9 cellular contexts compared by ENCODE assay signal in the genomic region with DNA sequence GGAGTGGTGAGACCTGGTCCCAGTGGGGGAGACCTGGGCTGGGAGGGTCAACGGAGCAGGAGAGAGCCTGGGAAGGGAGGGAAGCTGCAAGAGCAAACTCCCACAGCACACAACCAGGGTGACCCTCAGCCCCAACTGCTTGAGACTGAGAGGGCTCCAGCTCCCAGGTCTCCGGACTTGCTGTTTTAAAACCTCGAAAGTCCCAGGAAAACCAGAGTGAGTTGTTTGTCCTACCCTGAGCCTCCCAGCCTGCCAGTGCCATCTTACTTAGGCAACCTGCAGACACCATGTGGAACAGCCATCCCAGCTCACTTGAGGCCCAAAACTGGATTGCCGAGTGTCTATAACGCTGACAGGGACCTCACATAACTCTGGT. TPM values are rescaled to one million over a fixed set of nuclear protein-coding genes. Genes with fewer than 3 reads are reported as not detected.
DNase-seq lines count a peak whose midpoint lies in the region; ATAC-seq and TF ChIP-seq lines count a peak whose summit lies in the region.
"Had no signal": no experiment of that assay in that cellular context is flagged by ENCODE, and none has a peak within 500 bp of the region (broad histone marks: within the 10 kb centered on the region; RNA-seq: fewer than 3 reads in every experiment).

No MANE protein-coding gene starts in this region.

- H3K4me3 ChIP-seq in muscle layer of colon (ENCODE audit: low read depth in 1 of 2, low read length in 2 of 2): no peak overlapping the region

- TF ChIP-seq CTCF in type B pancreatic cell (conservative IDR thresholded peaks at IDR 0.05): no peak

- H3K4me1 ChIP-seq in muscle layer of colon (ENCODE audit: insufficient read depth, low read length): peaks cover 36% of the 10 kb centered on the region

- H3K27me3 ChIP-seq in muscle layer of colon (ENCODE audit: control insufficient read depth in 1 of 2, insufficient read depth in 2 of 2, low read length in 2 of 2): peaks cover 0 to 14% of the 10 kb centered on the region in 2 donors

- H3K9me3 Mint-ChIP-seq in activated T-helper 2 cell treated with anti-CD3 and anti-CD28 coated beads, Interferon-gamma antibody, Interleukin-2, Interleukin-4, amounts not matched to agents 10 μg/mL and 5 μg/mL and 100 μg/mL, durations not matched to agents 14 hours and 24 hours and 36 hours: no peaks in the 10 kb centered on the region
- H3K9me3 Mint-ChIP-seq in stimulated activated memory B cell treated with anti-CD40 and anti-IgM and Interleukin-4, amounts not matched to agents 10 μg/mL and 1 μg/mL and 100 μg/mL, for 72 hours: no peaks in the 10 kb centered on the region
- H3K9me3 Mint-ChIP-seq in type B pancreatic cell: no peaks in the 10 kb centered on the region
- H3K9me3 Mint-ChIP-seq: naive thymus-derived CD8-positive, alpha-beta T cell had no signal

- H3K27ac ChIP-seq in muscle layer of colon (ENCODE audit: low read depth, low read length): peak overlapping the region; percentile 82

- peaks cover 5% of the 10 kb centered on the region for H3K4me1 Mint-ChIP-seq in activated T-helper 2 cell treated with anti-CD3 and anti-CD28 coated beads, Interferon-gamma antibody, Interleukin-2, Interleukin-4, amounts not matched to agents 10 μg/mL and 5 μg/mL and 100 μg/mL, durations not matched to agents 14 hours and 24 hours and 36 hours (ENCODE audit: low read depth)
- H3K4me1 Mint-ChIP-seq in stimulated activated memory B cell treated with anti-CD40 and anti-IgM and Interleukin-4, amounts not matched to agents 10 μg/mL and 1 μg/mL and 100 μg/mL, for 72 hours: peaks cover 12% of the 10 kb centered on the region
- H3K4me1 Mint-ChIP-seq in type B pancreatic cell (ENCODE audit: unreplicated experiment): peaks cover 15% of the 10 kb centered on the region

- H3K9ac ChIP-seq in muscle layer of colon (ENCODE audit: low read length): no peak overlapping the region

- no peaks in the 10 kb centered on the region for H3K9me3 ChIP-seq in muscle layer of colon (ENCODE audit: low read length)

- peaks cover 38% of the 10 kb centered on the region for H3K27me3 Mint-ChIP-seq in activated T-helper 2 cell treated with anti-CD3 and anti-CD28 coated beads, Interferon-gamma antibody, Interleukin-2, Interleukin-4, amounts not matched to agents 10 μg/mL and 5 μg/mL and 100 μg/mL, durations not matched to agents 14 hours and 24 hours and 36 hours (ENCODE audit: low read depth)
- peaks cover 69% of the 10 kb centered on the region for H3K27me3 Mint-ChIP-seq in stimulated activated memory B cell treated with anti-CD40 and anti-IgM and Interleukin-4, amounts not matched to agents 10 μg/mL and 1 μg/mL and 100 μg/mL, for 72 hours
- peaks cover 53% of the 10 kb centered on the region for H3K27me3 Mint-ChIP-seq in type B pancreatic cell

- H3K36me3 ChIP-seq in muscle layer of colon (ENCODE audit: insufficient read depth, low read length): no peaks in the 10 kb centered on the region

- H3K27ac Mint-ChIP-seq in activated T-helper 2 cell treated with anti-CD3 and anti-CD28 coated beads, Interferon-gamma antibody, Interleukin-2, Interleukin-4, amounts not matched to agents 10 μg/mL and 5 μg/mL and 100 μg/mL, durations not matched to agents 14 hours and 24 hours and 36 hours: peak overlapping the region; percentile 76
- H3K27ac Mint-ChIP-seq in stimulated activated memory B cell treated with anti-CD40 and anti-IgM and Interleukin-4, amounts not matched to agents 10 μg/mL and 1 μg/mL and 100 μg/mL, for 72 hours: no peak overlapping the region
- H3K27ac Mint-ChIP-seq in type B pancreatic cell: no peak overlapping the region

- intact Hi-C loops in activated T-helper 2 cell treated with anti-CD3 and anti-CD28 coated beads, Interferon-gamma antibody, Interleukin-2, Interleukin-4, amounts not matched to agents 10 μg/mL and 5 μg/mL and 100 μg/mL, durations not matched to agents 14 hours and 24 hours and 36 hours (cut with micrococcal nuclease): no loop called here

- ATAC-seq in stimulated activated memory B cell treated with anti-CD40 and anti-IgM and Interleukin-4, amounts not matched to agents 10 μg/mL and 1 μg/mL and 100 μg/mL, for 72 hours: no peak
- ATAC-seq in GM19328 (IDR thresholded peaks at IDR 0.05; ENCODE audit: unreplicated experiment): no peak

- H3K4me3 Mint-ChIP-seq in activated T-helper 2 cell treated with anti-CD3 and anti-CD28 coated beads, Interferon-gamma antibody, Interleukin-2, Interleukin-4, amounts not matched to agents 10 μg/mL and 5 μg/mL and 100 μg/mL, durations not matched to agents 14 hours and 24 hours and 36 hours (ENCODE audit: low read depth): no peak overlapping the region
- no peak overlapping the region for H3K4me3 Mint-ChIP-seq in stimulated activated memory B cell treated with anti-CD40 and anti-IgM and Interleukin-4, amounts not matched to agents 10 μg/mL and 1 μg/mL and 100 μg/mL, for 72 hours
- no peak overlapping the region for H3K4me3 Mint-ChIP-seq in type B pancreatic cell

- DNase-seq in NCI-H2171 treated with DMSO at 0.1 percent for 48 hours (lab: John Stamatoyannopoulos, UW) (peak; percentile 22), NCI-H2171 (lab: John Stamatoyannopoulos, UW) (no peak), HPDE6-E6E7 (ENCODE audit: extremely low spot score) (peak; percentile 44), type B pancreatic cell (ENCODE audit: extremely low spot score, unreplicated experiment) (no peak)
- DNase-seq in activated T-helper 2 cell treated with anti-CD3 and anti-CD28 coated beads, Interferon-gamma antibody, Interleukin-2, Interleukin-4, amounts not matched to agents 10 μg/mL and 5 μg/mL and 100 μg/mL, durations not matched to agents 14 hours and 24 hours and 36 hours (ENCODE audit: low spot score): no peak

- no peaks in the 10 kb centered on the region for H3K36me3 Mint-ChIP-seq in activated T-helper 2 cell treated with anti-CD3 and anti-CD28 coated beads, Interferon-gamma antibody, Interleukin-2, Interleukin-4, amounts not matched to agents 10 μg/mL and 5 μg/mL and 100 μg/mL, durations not matched to agents 14 hours and 24 hours and 36 hours (ENCODE audit: low read depth)
- H3K36me3 Mint-ChIP-seq in stimulated activated memory B cell treated with anti-CD40 and anti-IgM and Interleukin-4, amounts not matched to agents 10 μg/mL and 1 μg/mL and 100 μg/mL, for 72 hours: no peaks in the 10 kb centered on the region
- H3K36me3 Mint-ChIP-seq in type B pancreatic cell: no peaks in the 10 kb centered on the region
- H3K36me3 Mint-ChIP-seq: naive thymus-derived CD8-positive, alpha-beta T cell had no signal

RNA-seq across cellular contexts. Expression of a gene that starts 4.8 kb away (rescaled TPM):
- not detected in 2 replicates for total RNA-seq in activated T-helper 2 cell treated with anti-CD3 and anti-CD28 coated beads, Interferon-gamma antibody, Interleukin-2, Interleukin-4, amounts not matched to agents 10 μg/mL and 5 μg/mL and 100 μg/mL, durations not matched to agents 14 hours and 24 hours and 36 hours
- total RNA-seq in type B pancreatic cell (ENCODE audit: low replicate concordance): 0.24 TPM in 1 of 2 replicates, not detected in the other
- total RNA-seq: naive thymus-derived CD8-positive, alpha-beta T cell had no signal

Comparison
In these comparisons a context has a peak if more than half of its experiments do, and no peak if none do; other contexts are left out.
1. DNase-seq: peak in NCI-H2171 treated with DMSO at 0.1 percent for 48 hours (single experiment) and HPDE6-E6E7 (single experiment); none in NCI-H2171 (single experiment), activated T-helper 2 cell treated with anti-CD3 and anti-CD28 coated beads, Interferon-gamma antibody, Interleukin-2, Interleukin-4, amounts not matched to agents 10 μg/mL and 5 μg/mL and 100 μg/mL, durations not matched to agents 14 hours and 24 hours and 36 hours (single experiment) and type B pancreatic cell (single experiment).